11 cellular contexts compared by ENCODE assay signal in the genomic region with DNA sequence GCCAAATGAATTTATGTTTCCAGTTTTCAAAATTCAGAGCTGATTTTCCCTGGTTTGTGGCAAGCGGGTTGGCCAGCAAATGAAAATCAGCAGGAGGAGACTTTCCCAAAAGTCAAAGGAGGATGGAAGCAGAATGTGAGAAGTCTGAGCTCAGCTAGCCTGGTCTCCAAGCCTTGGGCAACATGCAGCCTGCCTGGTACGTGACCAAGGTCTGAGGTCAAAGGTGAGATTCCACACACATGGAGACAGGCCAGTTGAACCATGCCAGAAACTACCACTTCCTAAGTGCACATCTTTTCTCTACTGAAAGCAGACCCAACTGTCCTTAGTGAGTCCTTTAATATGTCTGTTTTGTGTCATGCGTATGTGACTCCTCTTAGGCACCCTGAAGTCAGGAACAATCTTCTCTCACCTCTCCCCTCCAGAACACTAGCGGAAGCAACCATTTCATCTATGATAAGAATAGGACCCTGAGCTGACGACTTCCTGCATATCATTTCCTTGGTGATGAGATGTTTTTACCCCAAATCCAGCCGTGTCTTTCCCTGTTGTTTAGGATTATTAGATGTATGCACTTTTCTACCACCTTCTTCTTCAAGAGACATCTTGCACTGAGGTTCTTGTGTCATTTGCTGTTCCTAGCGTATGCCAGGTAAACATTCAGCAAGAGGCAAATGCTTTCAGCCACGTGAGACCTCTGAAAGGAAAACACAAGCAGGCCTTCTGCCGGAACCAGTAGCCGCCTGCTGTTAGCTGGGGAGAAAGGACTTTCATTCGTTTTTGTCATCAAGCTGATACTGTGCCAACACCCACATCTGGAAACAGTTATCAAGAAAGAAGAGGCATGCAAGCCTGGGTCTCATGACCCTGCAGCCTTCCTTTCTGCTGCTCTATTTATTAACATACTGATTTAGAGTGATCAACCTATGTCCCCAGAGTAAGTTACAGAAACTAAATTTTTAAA. TPM values are rescaled to one million over a fixed set of nuclear protein-coding genes. Genes with fewer than 3 reads are reported as not detected.
DNase-seq lines count a peak whose midpoint lies in the region; ATAC-seq and TF ChIP-seq lines count a peak whose summit lies in the region.
"Had no signal": no experiment of that assay in that cellular context is flagged by ENCODE, and none has a peak within 500 bp of the region (broad histone marks: within the 10 kb centered on the region; RNA-seq: fewer than 3 reads in every experiment).

No MANE protein-coding gene starts in this region.

- H4K20me1 ChIP-seq in hepatocyte (ENCODE audit: insufficient read depth, poor library complexity, severe bottlenecking) = no peaks in the 10 kb centered on the region

- H2AFZ ChIP-seq in hepatocyte = no peak overlapping the region

- H3K36me3 ChIP-seq in hepatocyte (replicated peaks; ENCODE audit: insufficient read depth, low read depth) (no peaks in the 10 kb centered on the region), subcutaneous abdominal adipose tissue (ENCODE audit: control insufficient read depth in 5 of 5, insufficient read depth in 5 of 5, low read length in 5 of 5) (no peaks in the 10 kb centered on the region)

- no peak overlapping the region for H3K27ac Mint-ChIP-seq in natural killer cell
- H3K27ac Mint-ChIP-seq in activated CD8-positive, alpha-beta memory T cell treated with anti-CD3 and anti-CD28 coated beads, Interleukin-2, amount 10 ng/mL, durations not matched to agents 7 days and 5 days = no peak overlapping the region

- peak overlapping the region; percentile 96 for H3K27ac ChIP-seq in hepatocyte
- peak overlapping the region; percentile 32 for H3K27ac ChIP-seq in subcutaneous abdominal adipose tissue (ENCODE audit: low read depth, low read length)
- no peak overlapping the region for H3K27ac ChIP-seq in caudate nucleus (ENCODE audit: low read depth, low read length)

- no peaks in the 10 kb centered on the region for H3K9me3 ChIP-seq in hepatocyte (ENCODE audit: low read depth)
- H3K9me3 ChIP-seq in subcutaneous abdominal adipose tissue (ENCODE audit: control insufficient read depth in 5 of 5, low read length in 5 of 5) = no peaks in the 10 kb centered on the region

- H3K27me3 Mint-ChIP-seq in natural killer cell (ENCODE audit: low read depth in 2 of 2) = peaks cover 19 to 46% of the 10 kb centered on the region in 2 donors
- H3K27me3 Mint-ChIP-seq in activated CD8-positive, alpha-beta memory T cell treated with anti-CD3 and anti-CD28 coated beads, Interleukin-2, amount 10 ng/mL, durations not matched to agents 7 days and 5 days = peaks cover 15% of the 10 kb centered on the region

- no peaks in the 10 kb centered on the region for H3K27me3 ChIP-seq in hepatocyte
- H3K27me3 ChIP-seq in subcutaneous abdominal adipose tissue (ENCODE audit: control insufficient read depth in 5 of 5, insufficient read depth in 4 of 5, low read length in 5 of 5) = peaks cover 0 to 3% (median 0%) of the 10 kb centered on the region in 5 donors

- peak overlapping the region in 1 of 5 donors; percentile 45 for H3K9ac ChIP-seq in subcutaneous abdominal adipose tissue (ENCODE audit: low read length in 5 of 5)

- H3K4me2 ChIP-seq in hepatocyte = peak overlapping the region; percentile 46

- H3K9me2 ChIP-seq in hepatocyte (replicated peaks; ENCODE audit: insufficient read depth) = no peaks in the 10 kb centered on the region

- no peak overlapping the region for H3K4me3 Mint-ChIP-seq in natural killer cell
- H3K4me3 Mint-ChIP-seq in activated CD8-positive, alpha-beta memory T cell treated with anti-CD3 and anti-CD28 coated beads, Interleukin-2, amount 10 ng/mL, durations not matched to agents 7 days and 5 days = no peak overlapping the region

- no peaks in the 10 kb centered on the region for H3K4me1 Mint-ChIP-seq in natural killer cell
- peaks cover 5% of the 10 kb centered on the region for H3K4me1 Mint-ChIP-seq in activated CD8-positive, alpha-beta memory T cell treated with anti-CD3 and anti-CD28 coated beads, Interleukin-2, amount 10 ng/mL, durations not matched to agents 7 days and 5 days

- no peaks in the 10 kb centered on the region for H3K9me3 Mint-ChIP-seq in natural killer cell
- H3K9me3 Mint-ChIP-seq in activated CD8-positive, alpha-beta memory T cell treated with anti-CD3 and anti-CD28 coated beads, Interleukin-2, amount 10 ng/mL, durations not matched to agents 7 days and 5 days (ENCODE audit: low read depth) = no peaks in the 10 kb centered on the region

- peaks cover 39% of the 10 kb centered on the region for H3K4me1 ChIP-seq in hepatocyte (ENCODE audit: insufficient read depth)
- H3K4me1 ChIP-seq in subcutaneous abdominal adipose tissue (ENCODE audit: control insufficient read depth in 5 of 5, insufficient read depth in 5 of 5, low read length in 5 of 5) = peaks cover 12 to 50% (median 34%) of the 10 kb centered on the region in 5 donors

- ATAC-seq in natural killer cell = no peak
- no peak for ATAC-seq in activated CD8-positive, alpha-beta memory T cell treated with anti-CD3 and anti-CD28 coated beads, Interleukin-2, amount 10 ng/mL, durations not matched to agents 7 days and 5 days
- no peak for ATAC-seq in activated CD4-positive, CD25-positive, alpha-beta regulatory T cell treated with anti-CD3 and anti-CD28 coated beads, Interleukin-2, amount 50 U/mL, for 24 hours

- CTCF ChIA-PET in activated CD8-positive, alpha-beta memory T cell treated with anti-CD3 and anti-CD28 coated beads, Interleukin-2, amount 10 ng/mL, durations not matched to agents 7 days and 5 days (lab: Charles Lee) = interaction anchor here (1.3 kb wide), 1 partner anchor 9 kb away, joined by 4 read pairs; no protein-coding TSS in a partner anchor

- H3K4me3 ChIP-seq in hepatocyte (no peak overlapping the region), subcutaneous abdominal adipose tissue (ENCODE audit: low read depth in 1 of 5, low read length in 5 of 5) (no peak overlapping the region)

- WGBS in hepatocyte (ENCODE audit: low lambda C conversion rate, missing lambda C conversion rate) = 48% methylated on average over 11 of the region's 11 CpGs

- DNase-seq in HCEC 1CT (peak; percentile 95), amniotic epithelial cell (ENCODE audit: low read depth) (peak; percentile 91), hepatocyte (ENCODE audit: low spot score) (peak; percentile 82), natural killer cell (no peak), caudate nucleus (lab: John Stamatoyannopoulos, UW) (no peak)
- no peak for DNase-seq in activated CD8-positive, alpha-beta memory T cell treated with anti-CD3 and anti-CD28 coated beads, Interleukin-2, amount 10 ng/mL, durations not matched to agents 7 days and 5 days
- DNase-seq: hippocampal formation; NCI-H510A; stimulated activated CD4-positive, alpha-beta T cell treated with anti-CD3 and anti-CD28 coated beads, Interleukin-4, amount 100 ng/mL, for 1 hour had no signal

- TF ChIP-seq CTCF in hepatocyte (IDR thresholded peaks at IDR 0.05; ENCODE audit: poor library complexity) (peak; percentile 30), natural killer cell (IDR thresholded peaks at IDR 0.05) (no peak)

- no peaks in the 10 kb centered on the region for H3K36me3 Mint-ChIP-seq in natural killer cell
- no peaks in the 10 kb centered on the region for H3K36me3 Mint-ChIP-seq in activated CD8-positive, alpha-beta memory T cell treated with anti-CD3 and anti-CD28 coated beads, Interleukin-2, amount 10 ng/mL, durations not matched to agents 7 days and 5 days

- no peaks in the 10 kb centered on the region for H3K79me2 ChIP-seq in hepatocyte

- intact Hi-C loops in natural killer cell (cut with micrococcal nuclease) = no loop called here

RNA-seq across cellular contexts. Expression of a gene that starts 9.7 kb away (rescaled TPM):
- total RNA-seq in hepatocyte (316 and 401 TPM in 2 replicates), natural killer cell (10 to 100 TPM in 2 of 3 donors, 1 to 10 TPM in 1; 6.7 to 19.6 (median 18.5) TPM)
- polyA plus RNA-seq in hepatocyte = 396 and 509 TPM in 2 replicates
- under 1 TPM; 0.26 to 0.42 TPM for total RNA-seq in activated CD8-positive, alpha-beta memory T cell treated with anti-CD3 and anti-CD28 coated beads, Interleukin-2, amount 10 ng/mL, durations not matched to agents 7 days and 5 days

Comparison
In these comparisons a context has a peak if more than half of its experiments do, and no peak if none do; other contexts are left out.
1. DNase-seq: peak in HCEC 1CT (single experiment), amniotic epithelial cell (single experiment) and hepatocyte (single experiment); none in natural killer cell (single experiment), activated CD8-positive, alpha-beta memory T cell treated with anti-CD3 and anti-CD28 coated beads, Interleukin-2, amount 10 ng/mL, durations not matched to agents 7 days and 5 days (single experiment) and caudate nucleus (0 of 61).
2. RNA of a gene that starts 9.7 kb away (total RNA-seq): 316 to 401 TPM in hepatocyte; 6.7 to 19.6 TPM in natural killer cell and 0.26 to 0.42 TPM in activated CD8-positive, alpha-beta memory T cell treated with anti-CD3 and anti-CD28 coated beads, Interleukin-2, amount 10 ng/mL, durations not matched to agents 7 days and 5 days; every median in the first group is over 10 times any median in the second.